In the genomic region with DNA sequence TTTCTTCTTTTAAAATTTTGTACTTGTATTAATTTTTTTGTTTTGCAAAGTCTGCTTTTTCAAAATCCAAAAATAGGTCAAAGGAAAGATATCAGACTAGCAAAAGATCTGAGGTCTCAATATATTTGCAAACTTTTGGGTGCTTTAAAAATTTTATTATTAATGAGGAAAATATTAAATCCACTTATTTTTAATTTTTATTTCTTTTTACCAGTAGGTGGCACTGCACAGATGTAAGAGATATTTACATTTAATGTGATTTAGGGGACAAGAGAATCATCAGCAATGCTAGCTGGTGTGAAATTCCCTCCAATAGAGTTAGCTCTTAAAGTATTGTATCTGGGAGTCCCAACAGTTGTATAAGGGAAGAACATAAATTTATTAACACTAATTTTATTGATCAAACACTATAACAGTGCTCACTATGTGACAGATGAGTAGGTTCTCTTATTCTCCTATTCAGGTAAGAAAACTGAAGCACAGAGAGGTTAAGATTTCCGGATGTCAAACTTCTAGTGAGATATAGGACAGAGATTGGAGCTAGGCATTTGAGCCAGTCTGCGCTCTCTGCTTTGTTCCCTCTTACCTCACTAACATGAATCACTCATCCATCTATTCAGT, we compare ENCODE assay signal across 14 cellular contexts. TPM values are rescaled to one million over a fixed set of nuclear protein-coding genes. Genes with fewer than 3 reads are reported as not detected.
DNase-seq lines count a peak whose midpoint lies in the region; ATAC-seq and TF ChIP-seq lines count a peak whose summit lies in the region.
"Had no signal": no experiment of that assay in that cellular context is flagged by ENCODE, and none has a peak within 500 bp of the region (broad histone marks: within the 10 kb centered on the region; RNA-seq: fewer than 3 reads in every experiment).

No MANE protein-coding gene starts in this region.

- H3K27ac ChIP-seq in foreskin keratinocyte, result no peak overlapping the region
- H3K27ac ChIP-seq in spleen, result no peak overlapping the region
- H3K27ac ChIP-seq in uterus, result no peak overlapping the region
- H3K27ac ChIP-seq: left lung had no signal

- peak; percentile 26 for TF ChIP-seq CTCF in GM06990 (IDR thresholded peaks at IDR 0.05; ENCODE audit: insufficient read depth, low read length, poor library complexity, severe bottlenecking)
- peak; percentile 56 for TF ChIP-seq CTCF in foreskin keratinocyte (conservative IDR thresholded peaks at IDR 0.05)
- TF ChIP-seq CTCF in spleen (IDR thresholded peaks at IDR 0.05 in 8 of 11, conservative IDR thresholded peaks at IDR 0.05 in 3 of 11), result peak in 1 of 11 experiments; percentile 11
- TF ChIP-seq CTCF in uterus (IDR thresholded peaks at IDR 0.05), result peak in 1 of 4 experiments; percentile 8

- WGBS in spleen, 5 donors, result 84 to 94% (median 86%) methylated on average over 2 of the region's 2 CpGs

- H3K4me1 ChIP-seq in foreskin keratinocyte, result no peaks in the 10 kb centered on the region
- H3K4me1 ChIP-seq in spleen, result no peaks in the 10 kb centered on the region
- H3K4me1 ChIP-seq in uterus, result no peaks in the 10 kb centered on the region
- H3K4me1 ChIP-seq: left lung had no signal

- TF ChIP-seq POLR2A in spleen (IDR thresholded peaks at IDR 0.05) (no peak), uterus (IDR thresholded peaks at IDR 0.05) (no peak)

- intact Hi-C loops in spleen (cut with DNase I; ENCODE audit: low total_unique reads) (no loop called here), uterus (cut with DNase I; ENCODE audit: low total_unique reads) (no loop called here)

- ATAC-seq in foreskin keratinocyte (no peak), GM19023 (IDR thresholded peaks at IDR 0.05; ENCODE audit: unreplicated experiment) (no peak)
- ATAC-seq: activated CD8-positive, alpha-beta memory T cell treated with anti-CD3 and anti-CD28 coated beads, Interleukin-2, amount 10 ng/mL, durations not matched to agents 7 days and 5 days; left lung had no signal

- H3K4me3 ChIP-seq in GM06990 (replicated peaks; ENCODE audit: low read depth, low read length), result no peak overlapping the region
- no peak overlapping the region for H3K4me3 ChIP-seq in spleen
- H3K4me3 ChIP-seq in uterus, result no peak overlapping the region
- H3K4me3 ChIP-seq: left lung had no signal

- DNase-seq in ACHN (peak; percentile 45), GM06990 (ENCODE audit: extremely low read depth, insufficient read length) (no peak), SK-MEL-5 (ENCODE audit: low read depth, low spot score) (peak; percentile 34), foreskin keratinocyte (no peak), spleen (no peak), uterus (no peak)
- no peak for DNase-seq in stimulated activated CD4-positive, alpha-beta T cell treated with anti-CD3 and anti-CD28 coated beads, Interleukin-4, amount 100 ng/mL, for 1 hour
- DNase-seq: activated CD8-positive, alpha-beta memory T cell treated with anti-CD3 and anti-CD28 coated beads, Interleukin-2, amount 10 ng/mL, durations not matched to agents 7 days and 5 days; DMS 273 treated with DMSO at 0.1 percent for 48 hours; KG1; left lung; stimulated activated CD4-positive, alpha-beta T cell treated with anti-CD3 and anti-CD28 coated beads, Interleukin-15, amount 100 ng/mL, for 24 hours had no signal

- H3K36me3 ChIP-seq in GM06990 (ENCODE audit: control insufficient read depth, insufficient read depth, low read length) (no peaks in the 10 kb centered on the region), spleen (no peaks in the 10 kb centered on the region), uterus (no peaks in the 10 kb centered on the region)
- H3K36me3 ChIP-seq: left lung had no signal

- no peaks in the 10 kb centered on the region for H3K27me3 ChIP-seq in GM06990 (replicated peaks; ENCODE audit: control insufficient read depth, insufficient read depth, low read length)
- H3K27me3 ChIP-seq in foreskin keratinocyte, result peaks cover 48% of the 10 kb centered on the region
- peaks cover 0 to 4% (median 0%) of the 10 kb centered on the region in 7 donors for H3K27me3 ChIP-seq in spleen (replicated peaks in 1 of 7)
- H3K27me3 ChIP-seq in uterus, result no peaks in the 10 kb centered on the region

- H3K9me3 ChIP-seq in spleen (no peaks in the 10 kb centered on the region), uterus (no peaks in the 10 kb centered on the region)
- H3K9me3 ChIP-seq: left lung had no signal

- in situ Hi-C loops in ACHN (cut with HindIII; ENCODE audit: low pct_ligation_motif_present, low pct_unique_long_range_greater_than_20kb, low sequenced_read_pairs) (no loop called here), SK-MEL-5 (cut with HindIII; ENCODE audit: low pct_unique_long_range_greater_than_20kb, low sequenced_read_pairs) (no loop called here)

RNA-seq across cellular contexts. Expression of a gene that starts 30.5 kb away (rescaled TPM):
- total RNA-seq in SK-MEL-5 (2014; rRNA removed; shearing (Covaris generic)), result 40.8 and 41.7 TPM in 2 replicates
- polyA plus RNA-seq in SK-MEL-5 (2015; cell fraction: cytosol; rRNA removed), result 22.2 and 24.4 TPM in 2 replicates
- polyA plus RNA-seq in SK-MEL-5 (2015; cell fraction: nucleus; rRNA removed), result 19.0 and 21.2 TPM in 2 replicates
- total RNA-seq in foreskin keratinocyte (not detected in 2 replicates), spleen (not detected), uterus (1 to 10 TPM in 1 of 4 donors, under 1 TPM in 1, not detected in 2; 0.61 to 4.2 TPM)
- polyA plus RNA-seq in foreskin keratinocyte (not detected in 2 replicates), spleen (not detected)
- total RNA-seq: activated CD8-positive, alpha-beta memory T cell treated with anti-CD3 and anti-CD28 coated beads, Interleukin-2, amount 10 ng/mL, durations not matched to agents 7 days and 5 days; left lung; temporal lobe had no signal

Comparison
In these comparisons a context has a peak if more than half of its experiments do, and no peak if none do; other contexts are left out.
1. DNase-seq: peak in ACHN (single experiment) and SK-MEL-5 (single experiment); none in GM06990 (single experiment), foreskin keratinocyte (0 of 2), spleen (single experiment), uterus (0 of 2) and stimulated activated CD4-positive, alpha-beta T cell treated with anti-CD3 and anti-CD28 coated beads, Interleukin-4, amount 100 ng/mL, for 1 hour (single experiment).